8 cellular contexts compared by ENCODE assay signal in the genomic region with DNA sequence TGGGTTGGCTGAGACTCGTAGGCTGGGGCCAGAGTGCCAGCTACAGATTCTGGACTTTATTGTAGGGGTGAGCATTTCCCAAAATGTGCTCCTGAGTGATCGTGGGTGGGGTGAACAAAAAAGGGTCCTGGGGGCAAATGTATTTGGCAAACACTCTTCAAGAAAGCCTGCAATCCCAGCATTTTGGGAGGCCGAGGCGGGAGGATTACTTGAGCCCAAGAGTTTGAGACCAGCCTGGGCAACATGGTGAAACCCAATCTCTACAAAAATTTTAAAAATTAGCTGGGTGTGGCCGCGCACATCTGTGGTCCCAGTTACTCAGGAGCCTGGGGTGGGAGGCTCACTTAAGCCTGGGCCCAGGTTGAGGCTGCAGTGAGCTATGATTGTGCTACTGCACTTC. TPM values are rescaled to one million over a fixed set of nuclear protein-coding genes. Genes with fewer than 3 reads are reported as not detected.
DNase-seq lines count a peak whose midpoint lies in the region; ATAC-seq and TF ChIP-seq lines count a peak whose summit lies in the region.

No MANE protein-coding gene starts in this region.

- H3K4me3 ChIP-seq in thyroid gland (replicated peaks in 1 of 3), result no peak overlapping the region

- H3K27me3 ChIP-seq in thyroid gland, result no peaks in the 10 kb centered on the region

- H3K36me3 ChIP-seq in thyroid gland, result no peaks in the 10 kb centered on the region

- H3K36me3 Mint-ChIP-seq in activated T-cell treated with anti-CD3 and anti-CD28 coated beads, Interleukin-2, amount 50 U/mL, for 24 hours (ENCODE audit: low read depth), result no peaks in the 10 kb centered on the region
- no peaks in the 10 kb centered on the region for H3K36me3 Mint-ChIP-seq in mesothelial cell of epicardium

- H3K27ac Mint-ChIP-seq in activated T-cell treated with anti-CD3 and anti-CD28 coated beads, Interleukin-2, amount 50 U/mL, for 24 hours, result peak overlapping the region; percentile 11
- peak overlapping the region; percentile 78 for H3K27ac Mint-ChIP-seq in mesothelial cell of epicardium

- ATAC-seq in HG03095 (IDR thresholded peaks at IDR 0.05; ENCODE audit: unreplicated experiment), result no peak
- ATAC-seq in GM21528 (IDR thresholded peaks at IDR 0.05; ENCODE audit: low FRiP score, unreplicated experiment), result no peak

- intact Hi-C loops in thyroid gland (cut with DNase I), result loop anchor here (10.0 kb wide), 2 partner anchors 52 to 58 kb away; a partner anchor contains a TSS

- TF ChIP-seq CTCF in mesothelial cell of epicardium (IDR thresholded peaks at IDR 0.05; ENCODE audit: unreplicated experiment) (no peak), thyroid gland (IDR thresholded peaks at IDR 0.05) (no peak)

- H3K9me3 Mint-ChIP-seq in activated T-cell treated with anti-CD3 and anti-CD28 coated beads, Interleukin-2, amount 50 U/mL, for 24 hours, result peaks cover 6% of the 10 kb centered on the region
- peaks cover 4% of the 10 kb centered on the region for H3K9me3 Mint-ChIP-seq in mesothelial cell of epicardium

- peaks cover 28% of the 10 kb centered on the region for H3K4me1 Mint-ChIP-seq in activated T-cell treated with anti-CD3 and anti-CD28 coated beads, Interleukin-2, amount 50 U/mL, for 24 hours (ENCODE audit: low read depth)
- peaks cover 39% of the 10 kb centered on the region for H3K4me1 Mint-ChIP-seq in mesothelial cell of epicardium

- no peaks in the 10 kb centered on the region for H3K9me3 ChIP-seq in thyroid gland

- no peaks in the 10 kb centered on the region for H3K27me3 Mint-ChIP-seq in activated T-cell treated with anti-CD3 and anti-CD28 coated beads, Interleukin-2, amount 50 U/mL, for 24 hours
- no peaks in the 10 kb centered on the region for H3K27me3 Mint-ChIP-seq in mesothelial cell of epicardium (ENCODE audit: low read depth)

- H3K4me1 ChIP-seq in thyroid gland, result peaks cover 16 to 38% of the 10 kb centered on the region in 2 donors

- no peak for TF ChIP-seq POLR2A in thyroid gland (IDR thresholded peaks at IDR 0.05)

- WGBS in thyroid gland, 2 donors, result 91 to 92% methylated on average over 6 of the region's 6 CpGs

- no peak for DNase-seq in activated T-cell treated with anti-CD3 and anti-CD28 coated beads, Interleukin-2, amount 50 U/mL, for 24 hours
- no peak for DNase-seq in activated T-cell treated with anti-CD3 and anti-CD28 coated beads, Interleukin-2, amount 50 U/mL, for 1 hour
- DNase-seq in caudate nucleus (lab: John Stamatoyannopoulos, UW) (no peak), mesothelial cell of epicardium (ENCODE audit: low spot score in 2 of 2, unreplicated experiment in 2 of 2) (peak in 1 of 2 experiments; percentile 34), thyroid gland (no peak), OCI-M2 (lab: John Stamatoyannopoulos, UW; ENCODE audit: unreplicated experiment) (no peak)

- peak overlapping the region; percentile 98 for H3K27ac ChIP-seq in caudate nucleus (ENCODE audit: low read depth, low read length)
- peak overlapping the region; percentile 96 to 100 (median 100) for H3K27ac ChIP-seq in thyroid gland

- no peak overlapping the region for H3K4me3 Mint-ChIP-seq in activated T-cell treated with anti-CD3 and anti-CD28 coated beads, Interleukin-2, amount 50 U/mL, for 24 hours
- H3K4me3 Mint-ChIP-seq in mesothelial cell of epicardium, result peak overlapping the region; percentile 5

RNA-seq across cellular contexts. Expression of a gene that starts 55.5 kb away (rescaled TPM):
- total RNA-seq in mesothelial cell of epicardium, result 22.2 to 24.9 TPM (median 22.6 TPM) in 3 replicates
- total RNA-seq in thyroid gland, result 10 to 100 TPM; 27.9 to 42.3 (median 34.8) TPM

RNA-seq across cellular contexts. Expression of a gene that starts 58.2 kb away (rescaled TPM):
- total RNA-seq in mesothelial cell of epicardium (24.7 to 26.4 TPM (median 25.2 TPM) in 3 replicates), thyroid gland (100 to 1,000 TPM in 1 of 4 donors, 10 to 100 TPM in 3; 51.7 to 116 (median 76.6) TPM)
